ENCODE assay signal across 2 cellular contexts in the genomic region with DNA sequence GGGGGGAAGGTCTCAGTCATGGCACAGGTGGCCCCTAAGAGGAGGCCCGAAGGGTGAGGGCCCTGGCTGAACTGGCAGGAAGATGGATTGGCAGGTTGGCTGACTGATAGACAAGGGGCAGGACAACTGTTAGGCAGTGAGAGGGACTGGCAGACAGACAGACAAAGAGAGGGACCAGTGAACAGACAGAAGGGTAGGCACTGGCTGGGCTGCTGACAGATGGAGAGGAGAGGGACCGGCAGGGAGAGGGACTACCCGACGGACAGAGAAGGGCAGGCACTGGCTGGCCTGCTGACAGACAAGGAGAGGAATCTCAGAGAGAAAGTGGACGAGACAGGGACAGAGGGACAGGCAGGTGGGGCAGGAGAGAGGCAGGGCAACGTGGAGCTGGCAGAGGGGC.
TF ChIP-seq lines count a peak whose summit lies in the region.

No MANE protein-coding gene starts in this region.

TF ChIP-seq in HCT116, 20 proteins besides CTCF, POLR2A, EP300 and RAD21:
- no peak for TF ChIP-seq CBX3 (IDR thresholded peaks at IDR 0.05; ENCODE audit: low read depth)
- TF ChIP-seq, protein P1, sequence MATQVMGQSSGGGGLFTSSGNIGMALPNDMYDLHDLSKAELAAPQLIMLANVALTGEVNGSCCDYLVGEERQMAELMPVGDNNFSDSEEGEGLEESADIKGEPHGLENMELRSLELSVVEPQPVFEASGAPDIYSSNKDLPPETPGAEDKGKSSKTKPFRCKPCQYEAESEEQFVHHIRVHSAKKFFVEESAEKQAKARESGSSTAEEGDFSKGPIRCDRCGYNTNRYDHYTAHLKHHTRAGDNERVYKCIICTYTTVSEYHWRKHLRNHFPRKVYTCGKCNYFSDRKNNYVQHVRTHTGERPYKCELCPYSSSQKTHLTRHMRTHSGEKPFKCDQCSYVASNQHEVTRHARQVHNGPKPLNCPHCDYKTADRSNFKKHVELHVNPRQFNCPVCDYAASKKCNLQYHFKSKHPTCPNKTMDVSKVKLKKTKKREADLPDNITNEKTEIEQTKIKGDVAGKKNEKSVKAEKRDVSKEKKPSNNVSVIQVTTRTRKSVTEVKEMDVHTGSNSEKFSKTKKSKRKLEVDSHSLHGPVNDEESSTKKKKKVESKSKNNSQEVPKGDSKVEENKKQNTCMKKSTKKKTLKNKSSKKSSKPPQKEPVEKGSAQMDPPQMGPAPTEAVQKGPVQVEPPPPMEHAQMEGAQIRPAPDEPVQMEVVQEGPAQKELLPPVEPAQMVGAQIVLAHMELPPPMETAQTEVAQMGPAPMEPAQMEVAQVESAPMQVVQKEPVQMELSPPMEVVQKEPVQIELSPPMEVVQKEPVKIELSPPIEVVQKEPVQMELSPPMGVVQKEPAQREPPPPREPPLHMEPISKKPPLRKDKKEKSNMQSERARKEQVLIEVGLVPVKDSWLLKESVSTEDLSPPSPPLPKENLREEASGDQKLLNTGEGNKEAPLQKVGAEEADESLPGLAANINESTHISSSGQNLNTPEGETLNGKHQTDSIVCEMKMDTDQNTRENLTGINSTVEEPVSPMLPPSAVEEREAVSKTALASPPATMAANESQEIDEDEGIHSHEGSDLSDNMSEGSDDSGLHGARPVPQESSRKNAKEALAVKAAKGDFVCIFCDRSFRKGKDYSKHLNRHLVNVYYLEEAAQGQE (IDR thresholded peaks at IDR 0.05; ENCODE audit: low read depth): no peak
- no peak for TF ChIP-seq ZNF274 (IDR thresholded peaks at IDR 0.05; ENCODE audit: low read depth, low read length)
- TF ChIP-seq SP1 (IDR thresholded peaks at IDR 0.05; ENCODE audit: low read depth): no peak
- no peak for TF ChIP-seq FOSL1 (IDR thresholded peaks at IDR 0.05; ENCODE audit: low read depth)
- no peak for TF ChIP-seq JUND (IDR thresholded peaks at IDR 0.05)
- TF ChIP-seq EZH2 (IDR thresholded peaks at IDR 0.05): no peak
- TF ChIP-seq, protein P2, sequence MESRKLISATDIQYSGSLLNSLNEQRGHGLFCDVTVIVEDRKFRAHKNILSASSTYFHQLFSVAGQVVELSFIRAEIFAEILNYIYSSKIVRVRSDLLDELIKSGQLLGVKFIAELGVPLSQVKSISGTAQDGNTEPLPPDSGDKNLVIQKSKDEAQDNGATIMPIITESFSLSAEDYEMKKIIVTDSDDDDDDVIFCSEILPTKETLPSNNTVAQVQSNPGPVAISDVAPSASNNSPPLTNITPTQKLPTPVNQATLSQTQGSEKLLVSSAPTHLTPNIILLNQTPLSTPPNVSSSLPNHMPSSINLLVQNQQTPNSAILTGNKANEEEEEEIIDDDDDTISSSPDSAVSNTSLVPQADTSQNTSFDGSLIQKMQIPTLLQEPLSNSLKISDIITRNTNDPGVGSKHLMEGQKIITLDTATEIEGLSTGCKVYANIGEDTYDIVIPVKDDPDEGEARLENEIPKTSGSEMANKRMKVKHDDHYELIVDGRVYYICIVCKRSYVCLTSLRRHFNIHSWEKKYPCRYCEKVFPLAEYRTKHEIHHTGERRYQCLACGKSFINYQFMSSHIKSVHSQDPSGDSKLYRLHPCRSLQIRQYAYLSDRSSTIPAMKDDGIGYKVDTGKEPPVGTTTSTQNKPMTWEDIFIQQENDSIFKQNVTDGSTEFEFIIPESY (IDR thresholded peaks at IDR 0.05; ENCODE audit: extremely low read depth, insufficient replicate concordance, low read length): no peak
- no peak for TF ChIP-seq YY1 (IDR thresholded peaks at IDR 0.05; ENCODE audit: extremely low read depth, insufficient replicate concordance, low read depth, low read length)
- no peak for TF ChIP-seq SRF (IDR thresholded peaks at IDR 0.05; ENCODE audit: low read depth)
- TF ChIP-seq EGR1 (IDR thresholded peaks at IDR 0.05; ENCODE audit: low read depth): no peak
- TF ChIP-seq EZH2phosphoT487 (IDR thresholded peaks at IDR 0.05; ENCODE audit: borderline replicate concordance): no peak
- no peak for TF ChIP-seq ZFX (IDR thresholded peaks at IDR 0.05)
- no peak for TF ChIP-seq TCF7L2 (IDR thresholded peaks at IDR 0.05; ENCODE audit: borderline replicate concordance, extremely low read depth, insufficient read depth, insufficient read length)
- TF ChIP-seq ELF1 (IDR thresholded peaks at IDR 0.05; ENCODE audit: borderline replicate concordance, low read depth): no peak
- TF ChIP-seq CEBPB (IDR thresholded peaks at IDR 0.05; ENCODE audit: low read depth): no peak
TF ChIP-seq in HCT116: peak in this region for 0.

TF ChIP-seq in H1, 55 proteins besides CTCF, POLR2A, EP300 and RAD21:
- TF ChIP-seq GTF2F1 (IDR thresholded peaks at IDR 0.05; ENCODE audit: borderline replicate concordance, low read depth, low read length): no peak
